In the genomic region with DNA sequence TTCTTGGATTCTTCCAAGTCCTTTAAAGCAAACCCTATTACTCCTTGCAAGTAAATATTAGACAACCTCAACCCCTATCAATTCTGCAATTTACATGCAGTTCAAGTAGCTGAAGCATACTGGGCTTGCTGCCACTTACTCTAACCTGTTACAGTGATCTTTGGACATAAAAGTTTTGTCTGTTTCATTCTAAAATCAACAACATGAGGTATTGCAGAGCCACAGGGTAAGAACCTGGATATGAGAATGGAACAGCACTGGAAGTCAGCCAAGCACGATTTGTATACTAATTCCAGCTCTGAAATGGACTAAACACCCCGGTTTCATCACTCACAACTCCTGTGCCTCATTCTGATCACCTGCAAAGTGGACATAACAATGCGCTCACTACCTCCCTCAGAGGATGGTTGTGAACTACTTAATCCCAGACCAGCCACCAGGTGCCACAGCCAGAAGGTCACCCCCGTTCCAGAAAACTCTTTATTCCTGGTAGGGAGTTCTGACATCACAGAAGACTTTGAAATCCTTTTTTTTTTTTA, we compare ENCODE assay signal across 1 cellular context.
TF ChIP-seq lines count a peak whose summit lies in the region.

No MANE protein-coding gene starts in this region.

TF ChIP-seq in K562, 482 proteins besides CTCF, POLR2A, EP300 and RAD21 (continued from another document):
- TF ChIP-seq, protein P1, sequence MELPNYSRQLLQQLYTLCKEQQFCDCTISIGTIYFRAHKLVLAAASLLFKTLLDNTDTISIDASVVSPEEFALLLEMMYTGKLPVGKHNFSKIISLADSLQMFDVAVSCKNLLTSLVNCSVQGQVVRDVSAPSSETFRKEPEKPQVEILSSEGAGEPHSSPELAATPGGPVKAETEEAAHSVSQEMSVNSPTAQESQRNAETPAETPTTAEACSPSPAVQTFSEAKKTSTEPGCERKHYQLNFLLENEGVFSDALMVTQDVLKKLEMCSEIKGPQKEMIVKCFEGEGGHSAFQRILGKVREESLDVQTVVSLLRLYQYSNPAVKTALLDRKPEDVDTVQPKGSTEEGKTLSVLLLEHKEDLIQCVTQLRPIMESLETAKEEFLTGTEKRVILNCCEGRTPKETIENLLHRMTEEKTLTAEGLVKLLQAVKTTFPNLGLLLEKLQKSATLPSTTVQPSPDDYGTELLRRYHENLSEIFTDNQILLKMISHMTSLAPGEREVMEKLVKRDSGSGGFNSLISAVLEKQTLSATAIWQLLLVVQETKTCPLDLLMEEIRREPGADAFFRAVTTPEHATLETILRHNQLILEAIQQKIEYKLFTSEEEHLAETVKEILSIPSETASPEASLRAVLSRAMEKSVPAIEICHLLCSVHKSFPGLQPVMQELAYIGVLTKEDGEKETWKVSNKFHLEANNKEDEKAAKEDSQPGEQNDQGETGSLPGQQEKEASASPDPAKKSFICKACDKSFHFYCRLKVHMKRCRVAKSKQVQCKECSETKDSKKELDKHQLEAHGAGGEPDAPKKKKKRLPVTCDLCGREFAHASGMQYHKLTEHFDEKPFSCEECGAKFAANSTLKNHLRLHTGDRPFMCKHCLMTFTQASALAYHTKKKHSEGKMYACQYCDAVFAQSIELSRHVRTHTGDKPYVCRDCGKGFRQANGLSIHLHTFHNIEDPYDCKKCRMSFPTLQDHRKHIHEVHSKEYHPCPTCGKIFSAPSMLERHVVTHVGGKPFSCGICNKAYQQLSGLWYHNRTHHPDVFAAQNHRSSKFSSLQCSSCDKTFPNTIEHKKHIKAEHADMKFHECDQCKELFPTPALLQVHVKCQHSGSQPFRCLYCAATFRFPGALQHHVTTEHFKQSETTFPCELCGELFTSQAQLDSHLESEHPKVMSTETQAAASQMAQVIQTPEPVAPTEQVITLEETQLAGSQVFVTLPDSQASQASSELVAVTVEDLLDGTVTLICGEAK (IDR thresholded peaks at IDR 0.05) = no peak
- TF ChIP-seq, protein P1 (CRISPR knock-in tag; IDR thresholded peaks at IDR 0.05) = no peak
- TF ChIP-seq KLF13 (tag; IDR thresholded peaks at IDR 0.05; ENCODE audit: borderline replicate concordance, low read depth) (no peak), TRIM24 (IDR thresholded peaks at IDR 0.05) (no peak)
